In genomic region chr20:63854069-63854765, GRCh38 we compare ENCODE assay signal across 1 cellular context.
A peak's percentile ranks its signal among the peaks of the same experiment; 100 is the strongest.
TF ChIP-seq lines count a peak whose summit lies in the region.

No MANE protein-coding gene starts in this region.

TF ChIP-seq in K562, 482 proteins besides CTCF, POLR2A, EP300 and RAD21:
- TF ChIP-seq SMARCA5 (IDR thresholded peaks at IDR 0.05) (no peak), POLR2G (IDR thresholded peaks at IDR 0.05; ENCODE audit: low read depth, low read length) (peak; percentile 71), ZBTB7A (IDR thresholded peaks at IDR 0.05; ENCODE audit: borderline replicate concordance, control insufficient read depth, low read depth, low read length) (peak; percentile 28; the same call in 1 of the 2 replicates), VEZF1 (CRISPR knock-in tag; IDR thresholded peaks at IDR 0.05) (0 out of 2 replicates have a peak, but pooled peaks have one; percentile 28), TCF7 (IDR thresholded peaks at IDR 0.05; ENCODE audit: borderline replicate concordance) (peak; percentile 65; the same call in 1 of the 2 replicates)
